1 cellular context compared by ENCODE assay signal in the genomic region with DNA sequence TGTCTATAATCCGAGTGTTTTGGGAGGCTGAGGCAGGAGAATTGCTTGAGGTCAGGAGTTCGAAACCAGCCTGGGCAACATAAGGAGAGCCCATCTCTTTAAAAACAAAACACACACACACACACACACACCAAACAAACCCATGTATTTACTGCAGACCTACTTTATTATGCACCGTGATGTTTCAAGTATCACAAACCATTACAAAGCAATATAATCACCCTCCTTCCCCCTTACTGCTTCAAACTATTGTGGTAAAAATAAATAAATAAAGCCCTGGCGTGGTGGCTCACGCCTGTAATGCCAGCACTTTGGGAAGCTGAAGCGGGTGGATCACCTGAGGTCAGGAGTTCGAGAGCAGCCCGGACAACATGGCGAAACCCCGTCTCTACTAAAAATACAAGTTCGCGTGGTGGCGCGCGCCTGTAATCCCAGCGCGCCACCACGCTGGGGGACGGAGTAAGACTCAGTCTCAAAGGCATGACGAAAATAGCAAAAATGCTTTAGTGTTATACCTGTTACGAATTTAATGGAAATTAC.
TF ChIP-seq lines count a peak whose summit lies in the region.

No MANE protein-coding gene starts in this region.

TF ChIP-seq in K562, 482 proteins besides CTCF, POLR2A, EP300 and RAD21 (continued from another document):
- TF ChIP-seq MNT (conservative IDR thresholded peaks at IDR 0.05) (peak; percentile 69 to 81), ZBTB40 (IDR thresholded peaks at IDR 0.05) (peak; percentile 54), ZBTB40 (CRISPR knock-in tag; IDR thresholded peaks at IDR 0.05) (no peak), NFXL1 (CRISPR knock-in tag; IDR thresholded peaks at IDR 0.05) (no peak), YY1 (IDR thresholded peaks at IDR 0.05; ENCODE audit: borderline replicate concordance in 1 of 3, control insufficient read depth in 1 of 3, extremely low read depth in 1 of 3, insufficient read depth in 3 of 3, insufficient read length in 1 of 3, insufficient replicate concordance in 2 of 3, low read depth in 1 of 3, low read length in 2 of 3) (peak in 2 of 3 experiments; percentile 73 to 89), MITF (IDR thresholded peaks at IDR 0.05) (no peak), LARP7 (IDR thresholded peaks at IDR 0.05) (peak; percentile 94), ESRRB (CRISPR knock-in tag; IDR thresholded peaks at IDR 0.05; ENCODE audit: borderline replicate concordance) (no peak), MLLT1 (IDR thresholded peaks at IDR 0.05) (peak; percentile 44 to 59; a peak in 2 of 4 replicates), ZNF121 (CRISPR knock-in tag; conservative IDR thresholded peaks at IDR 0.05) (no peak), BCL6 (CRISPR knock-in tag; IDR thresholded peaks at IDR 0.05) (no peak), BHLHE40 (IDR thresholded peaks at IDR 0.05; ENCODE audit: low read length) (peak; percentile 26; the same call in 1 of the 2 replicates), SUPT5H (IDR thresholded peaks at IDR 0.05) (0 out of 2 replicates have a peak, but pooled peaks have one; percentile 32), DPF2 (IDR thresholded peaks at IDR 0.05) (no peak), SMARCA4 (IDR thresholded peaks at IDR 0.05) (peak; percentile 49; the same call in 1 of the 2 replicates), SMARCC2 (IDR thresholded peaks at IDR 0.05; ENCODE audit: low read depth) (peak; percentile 65; the same call in 1 of the 2 replicates), STAT5A (IDR thresholded peaks at IDR 0.05; ENCODE audit: borderline replicate concordance, low read length) (no peak), CREM (IDR thresholded peaks at IDR 0.05; ENCODE audit: low read depth) (peak; percentile 41), POLR2G (IDR thresholded peaks at IDR 0.05; ENCODE audit: low read depth, low read length) (no peak), PML (IDR thresholded peaks at IDR 0.05; ENCODE audit: low read length) (0 out of 2 replicates have a peak, but pooled peaks have one; percentile 13)
- TF ChIP-seq, protein P1, sequence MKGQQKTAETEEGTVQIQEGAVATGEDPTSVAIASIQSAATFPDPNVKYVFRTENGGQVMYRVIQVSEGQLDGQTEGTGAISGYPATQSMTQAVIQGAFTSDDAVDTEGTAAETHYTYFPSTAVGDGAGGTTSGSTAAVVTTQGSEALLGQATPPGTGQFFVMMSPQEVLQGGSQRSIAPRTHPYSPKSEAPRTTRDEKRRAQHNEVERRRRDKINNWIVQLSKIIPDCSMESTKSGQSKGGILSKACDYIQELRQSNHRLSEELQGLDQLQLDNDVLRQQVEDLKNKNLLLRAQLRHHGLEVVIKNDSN (CRISPR knock-in tag; IDR thresholded peaks at IDR 0.05) = no peak
- TF ChIP-seq, protein P2, sequence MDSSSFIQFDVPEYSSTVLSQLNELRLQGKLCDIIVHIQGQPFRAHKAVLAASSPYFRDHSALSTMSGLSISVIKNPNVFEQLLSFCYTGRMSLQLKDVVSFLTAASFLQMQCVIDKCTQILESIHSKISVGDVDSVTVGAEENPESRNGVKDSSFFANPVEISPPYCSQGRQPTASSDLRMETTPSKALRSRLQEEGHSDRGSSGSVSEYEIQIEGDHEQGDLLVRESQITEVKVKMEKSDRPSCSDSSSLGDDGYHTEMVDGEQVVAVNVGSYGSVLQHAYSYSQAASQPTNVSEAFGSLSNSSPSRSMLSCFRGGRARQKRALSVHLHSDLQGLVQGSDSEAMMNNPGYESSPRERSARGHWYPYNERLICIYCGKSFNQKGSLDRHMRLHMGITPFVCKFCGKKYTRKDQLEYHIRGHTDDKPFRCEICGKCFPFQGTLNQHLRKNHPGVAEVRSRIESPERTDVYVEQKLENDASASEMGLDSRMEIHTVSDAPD (CRISPR knock-in tag; IDR thresholded peaks at IDR 0.05) = no peak
- TF ChIP-seq, protein P3, sequence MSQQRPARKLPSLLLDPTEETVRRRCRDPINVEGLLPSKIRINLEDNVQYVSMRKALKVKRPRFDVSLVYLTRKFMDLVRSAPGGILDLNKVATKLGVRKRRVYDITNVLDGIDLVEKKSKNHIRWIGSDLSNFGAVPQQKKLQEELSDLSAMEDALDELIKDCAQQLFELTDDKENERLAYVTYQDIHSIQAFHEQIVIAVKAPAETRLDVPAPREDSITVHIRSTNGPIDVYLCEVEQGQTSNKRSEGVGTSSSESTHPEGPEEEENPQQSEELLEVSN (IDR thresholded peaks at IDR 0.05; ENCODE audit: borderline replicate concordance in 1 of 2, extremely low read depth in 1 of 2, insufficient read depth in 1 of 2, insufficient read length in 1 of 2, low read depth in 1 of 2, low read length in 1 of 2, poor library complexity in 1 of 2, severe bottlenecking in 1 of 2) = peak in 1 of 2 experiments; percentile 71
- TF ChIP-seq, protein P4, sequence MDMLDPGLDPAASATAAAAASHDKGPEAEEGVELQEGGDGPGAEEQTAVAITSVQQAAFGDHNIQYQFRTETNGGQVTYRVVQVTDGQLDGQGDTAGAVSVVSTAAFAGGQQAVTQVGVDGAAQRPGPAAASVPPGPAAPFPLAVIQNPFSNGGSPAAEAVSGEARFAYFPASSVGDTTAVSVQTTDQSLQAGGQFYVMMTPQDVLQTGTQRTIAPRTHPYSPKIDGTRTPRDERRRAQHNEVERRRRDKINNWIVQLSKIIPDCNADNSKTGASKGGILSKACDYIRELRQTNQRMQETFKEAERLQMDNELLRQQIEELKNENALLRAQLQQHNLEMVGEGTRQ (CRISPR knock-in tag; IDR thresholded peaks at IDR 0.05) = no peak
- TF ChIP-seq, protein P5, sequence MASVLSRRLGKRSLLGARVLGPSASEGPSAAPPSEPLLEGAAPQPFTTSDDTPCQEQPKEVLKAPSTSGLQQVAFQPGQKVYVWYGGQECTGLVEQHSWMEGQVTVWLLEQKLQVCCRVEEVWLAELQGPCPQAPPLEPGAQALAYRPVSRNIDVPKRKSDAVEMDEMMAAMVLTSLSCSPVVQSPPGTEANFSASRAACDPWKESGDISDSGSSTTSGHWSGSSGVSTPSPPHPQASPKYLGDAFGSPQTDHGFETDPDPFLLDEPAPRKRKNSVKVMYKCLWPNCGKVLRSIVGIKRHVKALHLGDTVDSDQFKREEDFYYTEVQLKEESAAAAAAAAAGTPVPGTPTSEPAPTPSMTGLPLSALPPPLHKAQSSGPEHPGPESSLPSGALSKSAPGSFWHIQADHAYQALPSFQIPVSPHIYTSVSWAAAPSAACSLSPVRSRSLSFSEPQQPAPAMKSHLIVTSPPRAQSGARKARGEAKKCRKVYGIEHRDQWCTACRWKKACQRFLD (CRISPR knock-in tag; IDR thresholded peaks at IDR 0.05) = 0 out of 2 replicates have a peak, but pooled peaks have one; percentile 10
